ENCODE assay signal across 1 cellular context in genomic region chr9:132078369-132079356, GRCh38.
TF ChIP-seq lines count a peak whose summit lies in the region.

No MANE protein-coding gene starts in this region.

TF ChIP-seq in H1, 55 proteins besides CTCF, POLR2A, EP300 and RAD21 (continued from another document):
- TF ChIP-seq E2F6 (IDR thresholded peaks at IDR 0.05) (no peak), RNF2 (IDR thresholded peaks at IDR 0.05; ENCODE audit: borderline replicate concordance, low read depth, low read length, missing control alignments, poor library complexity, severe bottlenecking) (no peak), KDM4A (IDR thresholded peaks at IDR 0.05; ENCODE audit: low read depth, low read length, severe bottlenecking) (no peak), JUN (IDR thresholded peaks at IDR 0.05; ENCODE audit: low read depth, low read length) (no peak)
